Comparison of ENCODE assay signal across 8 cellular contexts in genomic region chr10:121823993-121824463, GRCh38.
DNase-seq lines count a peak whose midpoint lies in the region; ATAC-seq, FAIRE-seq and TF ChIP-seq lines count a peak whose summit lies in the region.

No MANE protein-coding gene starts in this region.

- peaks cover 8% of the 10 kb centered on the region for H3K36me3 ChIP-seq in DOHH2 (ENCODE audit: control insufficient read depth, low read length)
- peaks cover 4% of the 10 kb centered on the region for H3K36me3 ChIP-seq in OCI-LY1 (ENCODE audit: insufficient read depth, low read length)

- peak overlapping the region; percentile 89; the same call in 1 of the 2 replicates for H2AFZ ChIP-seq in OCI-LY1 (ENCODE audit: low read length)

- no peaks in the 10 kb centered on the region for H3K27me3 Mint-ChIP-seq in effector memory CD8-positive, alpha-beta T cell

- H3K4me2 ChIP-seq in DOHH2 (ENCODE audit: low read length) (no peak overlapping the region), OCI-LY1 (ENCODE audit: low read length) (peak overlapping the region; percentile 34; the same call in 1 of the 2 replicates)

- H3K27ac Mint-ChIP-seq in effector memory CD8-positive, alpha-beta T cell, result no peak overlapping the region

- H3F3A ChIP-seq in DOHH2 (ENCODE audit: control insufficient read depth, insufficient read depth) (peaks cover 5% of the 10 kb centered on the region), OCI-LY1 (ENCODE audit: insufficient read depth, low read length) (0 out of 2 replicates have a peak, but pooled peaks cover 3% of the 10 kb centered on the region)

- TF ChIP-seq POLR2A in H54 (IDR thresholded peaks at IDR 0.05; ENCODE audit: low read depth, low read length), result no peak

- H3K9me3 Mint-ChIP-seq in effector memory CD8-positive, alpha-beta T cell, result no peaks in the 10 kb centered on the region

- H3K4me3 ChIP-seq in DOHH2 (ENCODE audit: low read length) (no peak overlapping the region), OCI-LY1 (ENCODE audit: low read depth, low read length, poor library complexity, severe bottlenecking) (no peak overlapping the region)

- no peak for FAIRE-seq in H54 (lab: Jason Lieb, UNC)

- H3K9me3 ChIP-seq in DOHH2 (ENCODE audit: control insufficient read depth, insufficient read depth, low read length) (no peaks in the 10 kb centered on the region), OCI-LY1 (ENCODE audit: low read length) (no peaks in the 10 kb centered on the region)

- H3K36me3 Mint-ChIP-seq in effector memory CD8-positive, alpha-beta T cell (ENCODE audit: insufficient read depth), result no peaks in the 10 kb centered on the region

- H3K79me2 ChIP-seq in DOHH2 (ENCODE audit: control insufficient read depth, low read length), result no peaks in the 10 kb centered on the region
- H3K79me2 ChIP-seq in OCI-LY1 (ENCODE audit: insufficient read depth, low read length), result no peaks in the 10 kb centered on the region

- H3K27ac ChIP-seq in DOHH2 (ENCODE audit: low read depth, low read length) (no peak overlapping the region), OCI-LY1 (ENCODE audit: low read depth, low read length, poor library complexity, severe bottlenecking) (peak overlapping the region; percentile 0)

- H3K9me2 ChIP-seq in DOHH2 (replicated peaks; ENCODE audit: control insufficient read depth, low read length), result no peaks in the 10 kb centered on the region
- H3K9me2 ChIP-seq in OCI-LY1 (ENCODE audit: low read depth, low read length), result no peaks in the 10 kb centered on the region

- peak; percentile 27 for ATAC-seq in effector memory CD8-positive, alpha-beta T cell (replicated peaks)
- no peak for ATAC-seq in GM18519 (IDR thresholded peaks at IDR 0.05; ENCODE audit: low FRiP score, unreplicated experiment)
- no peak for ATAC-seq in HG02610 (IDR thresholded peaks at IDR 0.05; ENCODE audit: unreplicated experiment)

- TF ChIP-seq CTCF in DOHH2 (IDR thresholded peaks at IDR 0.05; ENCODE audit: low read depth, low read length, poor library complexity, severe bottlenecking) (peak; percentile 86), OCI-LY1 (IDR thresholded peaks at IDR 0.05; ENCODE audit: low read length) (peak; percentile 78)

- no peak overlapping the region for H3K4me3 Mint-ChIP-seq in effector memory CD8-positive, alpha-beta T cell

- H3K9ac ChIP-seq in OCI-LY1 (ENCODE audit: low read length), result peak overlapping the region; percentile 41; the same call in 1 of the 2 replicates

- H3K27me3 ChIP-seq in DOHH2 (ENCODE audit: control insufficient read depth, low read length) (no peaks in the 10 kb centered on the region), OCI-LY1 (ENCODE audit: insufficient read depth, low read length) (no peaks in the 10 kb centered on the region)

- DNase-seq in H54 (ENCODE audit: insufficient read length, low spot score) (peak; percentile 4), midbrain (lab: John Stamatoyannopoulos, UW) (peak; percentile 38), NCI-H226 (no peak)
- DNase-seq in effector memory CD8-positive, alpha-beta T cell, result no peak

- no peaks in the 10 kb centered on the region for H3K4me1 Mint-ChIP-seq in effector memory CD8-positive, alpha-beta T cell (ENCODE audit: low read depth in 2 of 2)

- H3K4me1 ChIP-seq in DOHH2 (ENCODE audit: control insufficient read depth, low read length) (peaks cover 13% of the 10 kb centered on the region), OCI-LY1 (ENCODE audit: insufficient read depth, low read length, severe bottlenecking) (peaks cover 21% of the 10 kb centered on the region)

- H4K20me1 ChIP-seq in DOHH2 (ENCODE audit: control insufficient read depth, insufficient read depth, low read depth, low read length), result no peaks in the 10 kb centered on the region
- H4K20me1 ChIP-seq in OCI-LY1 (ENCODE audit: insufficient read depth, low read length), result no peaks in the 10 kb centered on the region

Comparison
In these comparisons a context has a peak if more than half of its experiments do, and no peak if none do; other contexts are left out.
1. DNase-seq: peak in H54 (single experiment) and midbrain (single experiment); none in effector memory CD8-positive, alpha-beta T cell (0 of 3) and NCI-H226 (single experiment).